ENCODE assay signal across 2 cellular contexts in the genomic region with DNA sequence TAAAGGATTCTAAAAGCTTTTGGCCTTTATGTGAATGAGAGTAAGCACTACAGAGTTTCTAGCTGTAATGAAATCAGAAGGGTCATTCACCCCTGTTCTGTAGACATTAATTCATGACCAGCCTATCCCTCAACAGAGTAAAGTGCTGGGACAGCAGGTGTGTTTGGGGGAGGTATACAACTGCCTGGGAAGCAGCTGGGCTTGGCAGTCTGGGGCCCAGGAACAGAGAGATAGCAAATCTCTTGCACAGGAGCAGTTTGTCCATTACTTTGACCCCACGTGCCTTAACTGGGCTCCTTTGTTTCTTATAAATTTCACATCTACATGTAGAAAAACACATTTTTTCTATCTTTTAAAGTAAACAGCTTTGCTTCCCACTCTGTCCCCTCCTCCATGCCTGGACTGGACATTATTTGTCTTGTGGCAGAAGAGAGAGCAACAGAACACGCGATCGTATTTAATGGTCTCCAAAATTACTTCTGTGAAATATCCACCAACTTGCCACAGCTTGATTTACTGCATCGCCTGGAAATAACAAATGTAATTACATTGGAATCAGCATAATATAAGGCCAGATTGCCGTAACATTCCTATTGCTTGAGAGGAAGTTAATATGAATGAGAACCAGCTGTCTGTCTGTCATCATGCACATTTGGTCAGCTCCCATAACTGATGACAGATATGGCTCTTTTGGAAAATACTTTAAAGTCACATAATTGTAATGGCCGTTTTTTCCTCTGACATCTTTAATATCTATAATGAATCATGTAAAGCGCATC.
TF ChIP-seq lines count a peak whose summit lies in the region.

No MANE protein-coding gene starts in this region.

TF ChIP-seq in GM23338, 12 proteins besides CTCF, POLR2A, EP300 and RAD21:
- no peak for TF ChIP-seq STAT1 (IDR thresholded peaks at IDR 0.05; ENCODE audit: unreplicated experiment)
- no peak for TF ChIP-seq ETS1 (IDR thresholded peaks at IDR 0.05)
- TF ChIP-seq NANOG (IDR thresholded peaks at IDR 0.05; ENCODE audit: borderline replicate concordance) = no peak
- TF ChIP-seq REST (IDR thresholded peaks at IDR 0.05; ENCODE audit: unreplicated experiment) = no peak
- no peak for TF ChIP-seq CREB1 (CRISPR knock-in tag; IDR thresholded peaks at IDR 0.05; ENCODE audit: low read depth)
- no peak for TF ChIP-seq ZNF331 (CRISPR knock-in tag; IDR thresholded peaks at IDR 0.05; ENCODE audit: low read depth)
TF ChIP-seq in GM23338: peak in this region for 0.

TF ChIP-seq in SK-N-SH treated with all-trans-retinoic acid at 6 μM for 48 hours, 23 proteins besides CTCF, POLR2A, EP300 and RAD21:
- TF ChIP-seq ZNF8 (CRISPR knock-in tag; IDR thresholded peaks at IDR 0.05) (peak; percentile 38; the same call in 1 of the 2 replicates), PATZ1 (CRISPR knock-in tag; IDR thresholded peaks at IDR 0.05; ENCODE audit: borderline replicate concordance) (peak; percentile 41; the same call in 1 of the 2 replicates), GLIS3 (CRISPR knock-in tag; IDR thresholded peaks at IDR 0.05) (0 out of 2 replicates have a peak, but pooled peaks have one; percentile 70), BACH2 (CRISPR knock-in tag; IDR thresholded peaks at IDR 0.05; ENCODE audit: borderline replicate concordance) (0 out of 2 replicates have a peak, but pooled peaks have one; percentile 11), RARB (CRISPR knock-in tag; IDR thresholded peaks at IDR 0.05) (0 out of 2 replicates have a peak, but pooled peaks have one; percentile 66), ESRRG (CRISPR knock-in tag; IDR thresholded peaks at IDR 0.05) (peak; percentile 82; the same call in 1 of the 2 replicates), OSR1 (CRISPR knock-in tag; IDR thresholded peaks at IDR 0.05) (no peak), ZNF70 (CRISPR knock-in tag; IDR thresholded peaks at IDR 0.05) (no peak), ZFP3 (CRISPR knock-in tag; IDR thresholded peaks at IDR 0.05) (no peak; the same call in 1 of the 2 replicates), TCF4 (CRISPR knock-in tag; IDR thresholded peaks at IDR 0.05; ENCODE audit: borderline replicate concordance) (peak; percentile 94), ARNTL (CRISPR knock-in tag; IDR thresholded peaks at IDR 0.05; ENCODE audit: borderline replicate concordance, low read depth) (no peak), ZNF565 (CRISPR knock-in tag; conservative IDR thresholded peaks at IDR 0.05; ENCODE audit: low read depth) (0 out of 2 replicates have a peak, but pooled peaks have one; percentile 38), ZC3H10 (CRISPR knock-in tag; IDR thresholded peaks at IDR 0.05) (peak; percentile 69), SNAI2 (CRISPR knock-in tag; IDR thresholded peaks at IDR 0.05) (peak; percentile 61), TSHZ2 (CRISPR knock-in tag; IDR thresholded peaks at IDR 0.05) (peak; percentile 99), CSDC2 (CRISPR knock-in tag; IDR thresholded peaks at IDR 0.05) (no peak), ISL1 (CRISPR knock-in tag; IDR thresholded peaks at IDR 0.05) (peak; percentile 95), PPARA (CRISPR knock-in tag; IDR thresholded peaks at IDR 0.05; ENCODE audit: borderline replicate concordance) (no peak), ZFP30 (CRISPR knock-in tag; IDR thresholded peaks at IDR 0.05) (no peak), TOX (CRISPR knock-in tag; IDR thresholded peaks at IDR 0.05; ENCODE audit: borderline replicate concordance) (no peak)
- TF ChIP-seq, protein P1, sequence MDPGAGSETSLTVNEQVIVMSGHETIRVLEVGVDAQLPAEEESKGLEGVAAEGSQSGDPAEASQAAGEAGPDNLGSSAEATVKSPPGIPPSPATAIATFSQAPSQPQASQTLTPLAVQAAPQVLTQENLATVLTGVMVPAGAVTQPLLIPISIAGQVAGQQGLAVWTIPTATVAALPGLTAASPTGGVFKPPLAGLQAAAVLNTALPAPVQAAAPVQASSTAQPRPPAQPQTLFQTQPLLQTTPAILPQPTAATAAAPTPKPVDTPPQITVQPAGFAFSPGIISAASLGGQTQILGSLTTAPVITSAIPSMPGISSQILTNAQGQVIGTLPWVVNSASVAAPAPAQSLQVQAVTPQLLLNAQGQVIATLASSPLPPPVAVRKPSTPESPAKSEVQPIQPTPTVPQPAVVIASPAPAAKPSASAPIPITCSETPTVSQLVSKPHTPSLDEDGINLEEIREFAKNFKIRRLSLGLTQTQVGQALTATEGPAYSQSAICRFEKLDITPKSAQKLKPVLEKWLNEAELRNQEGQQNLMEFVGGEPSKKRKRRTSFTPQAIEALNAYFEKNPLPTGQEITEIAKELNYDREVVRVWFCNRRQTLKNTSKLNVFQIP (CRISPR knock-in tag; IDR thresholded peaks at IDR 0.05; ENCODE audit: borderline replicate concordance, low read depth) = peak; percentile 82; the same call in 1 of the 2 replicates
- TF ChIP-seq, protein P2, sequence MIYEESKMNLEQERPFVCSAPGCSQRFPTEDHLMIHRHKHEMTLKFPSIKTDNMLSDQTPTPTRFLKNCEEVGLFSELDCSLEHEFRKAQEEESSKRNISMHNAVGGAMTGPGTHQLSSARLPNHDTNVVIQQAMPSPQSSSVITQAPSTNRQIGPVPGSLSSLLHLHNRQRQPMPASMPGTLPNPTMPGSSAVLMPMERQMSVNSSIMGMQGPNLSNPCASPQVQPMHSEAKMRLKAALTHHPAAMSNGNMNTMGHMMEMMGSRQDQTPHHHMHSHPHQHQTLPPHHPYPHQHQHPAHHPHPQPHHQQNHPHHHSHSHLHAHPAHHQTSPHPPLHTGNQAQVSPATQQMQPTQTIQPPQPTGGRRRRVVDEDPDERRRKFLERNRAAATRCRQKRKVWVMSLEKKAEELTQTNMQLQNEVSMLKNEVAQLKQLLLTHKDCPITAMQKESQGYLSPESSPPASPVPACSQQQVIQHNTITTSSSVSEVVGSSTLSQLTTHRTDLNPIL (CRISPR knock-in tag; IDR thresholded peaks at IDR 0.05; ENCODE audit: low read depth) = peak; percentile 66; the same call in 1 of the 2 replicates
- TF ChIP-seq, protein P3, sequence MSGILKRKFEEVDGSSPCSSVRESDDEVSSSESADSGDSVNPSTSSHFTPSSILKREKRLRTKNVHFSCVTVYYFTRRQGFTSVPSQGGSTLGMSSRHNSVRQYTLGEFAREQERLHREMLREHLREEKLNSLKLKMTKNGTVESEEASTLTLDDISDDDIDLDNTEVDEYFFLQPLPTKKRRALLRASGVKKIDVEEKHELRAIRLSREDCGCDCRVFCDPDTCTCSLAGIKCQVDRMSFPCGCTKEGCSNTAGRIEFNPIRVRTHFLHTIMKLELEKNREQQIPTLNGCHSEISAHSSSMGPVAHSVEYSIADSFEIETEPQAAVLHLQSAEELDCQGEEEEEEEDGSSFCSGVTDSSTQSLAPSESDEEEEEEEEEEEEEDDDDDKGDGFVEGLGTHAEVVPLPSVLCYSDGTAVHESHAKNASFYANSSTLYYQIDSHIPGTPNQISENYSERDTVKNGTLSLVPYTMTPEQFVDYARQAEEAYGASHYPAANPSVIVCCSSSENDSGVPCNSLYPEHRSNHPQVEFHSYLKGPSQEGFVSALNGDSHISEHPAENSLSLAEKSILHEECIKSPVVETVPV (CRISPR knock-in tag; IDR thresholded peaks at IDR 0.05) = peak; percentile 80; the same call in 1 of the 2 replicates
TF ChIP-seq in SK-N-SH treated with all-trans-retinoic acid at 6 μM for 48 hours: peak in this region for 15.
